1 cellular context compared by ENCODE assay signal in genomic region chr11:47948137-47948536, GRCh38.
TF ChIP-seq lines count a peak whose summit lies in the region.

No MANE protein-coding gene starts in this region.

TF ChIP-seq in K562, 482 proteins besides CTCF, POLR2A, EP300 and RAD21 (continued from another document and continues in another):
- TF ChIP-seq THRA (IDR thresholded peaks at IDR 0.05): no peak
- TF ChIP-seq POLR3G (IDR thresholded peaks at IDR 0.05; ENCODE audit: extremely low read depth, insufficient read length, insufficient replicate concordance): no peak
- TF ChIP-seq E2F1 (CRISPR knock-in tag; IDR thresholded peaks at IDR 0.05): no peak
- TF ChIP-seq CHD2 (IDR thresholded peaks at IDR 0.05; ENCODE audit: low read depth, low read length): no peak
- no peak for TF ChIP-seq CHD1 (IDR thresholded peaks at IDR 0.05; ENCODE audit: low read length)
- no peak for TF ChIP-seq RBM14 (IDR thresholded peaks at IDR 0.05; ENCODE audit: borderline replicate concordance, insufficient read depth, low read depth, low read length)
- no peak for TF ChIP-seq CCAR2 (IDR thresholded peaks at IDR 0.05; ENCODE audit: low read depth, low read length)
- no peak for TF ChIP-seq SIX5 (IDR thresholded peaks at IDR 0.05; ENCODE audit: borderline replicate concordance in 1 of 2, insufficient read depth in 1 of 2, low read depth in 1 of 2, low read length in 2 of 2)
- no peak for TF ChIP-seq MED1 (CRISPR knock-in tag; IDR thresholded peaks at IDR 0.05; ENCODE audit: borderline replicate concordance)
- TF ChIP-seq ATF1 (CRISPR knock-in tag; IDR thresholded peaks at IDR 0.05): no peak
- 0 out of 2 replicates have a peak, but pooled peaks have one; percentile 41 for TF ChIP-seq ATF1 (tag; IDR thresholded peaks at IDR 0.05)
- TF ChIP-seq MEF2A (IDR thresholded peaks at IDR 0.05; ENCODE audit: control insufficient read depth, low read depth, low read length): no peak
- TF ChIP-seq ZNF699 (CRISPR knock-in tag; IDR thresholded peaks at IDR 0.05; ENCODE audit: insufficient replicate concordance): no peak
- no peak for TF ChIP-seq ETV6 (IDR thresholded peaks at IDR 0.05; ENCODE audit: borderline replicate concordance in 1 of 2, low read depth in 2 of 2, low read length in 1 of 2)
- no peak for TF ChIP-seq ETV6 (CRISPR knock-in tag; IDR thresholded peaks at IDR 0.05; ENCODE audit: borderline replicate concordance)
- peak; percentile 68; the same call in 1 of the 2 replicates for TF ChIP-seq FOXM1 (IDR thresholded peaks at IDR 0.05; ENCODE audit: low read depth)
- TF ChIP-seq FOXM1 (CRISPR knock-in tag; IDR thresholded peaks at IDR 0.05; ENCODE audit: low read depth): no peak
- peak; percentile 20; the same call in 1 of the 2 replicates for TF ChIP-seq SMARCC2 (IDR thresholded peaks at IDR 0.05; ENCODE audit: low read depth)
- TF ChIP-seq EHMT2 (IDR thresholded peaks at IDR 0.05): no peak
- no peak for TF ChIP-seq FIP1L1 (IDR thresholded peaks at IDR 0.05; ENCODE audit: low read depth, low read length, poor library complexity, severe bottlenecking)
- TF ChIP-seq NFATC3 (IDR thresholded peaks at IDR 0.05): no peak
- no peak for TF ChIP-seq PPARD (CRISPR knock-in tag; IDR thresholded peaks at IDR 0.05)
- TF ChIP-seq RNF219 (CRISPR knock-in tag; IDR thresholded peaks at IDR 0.05): no peak
- TF ChIP-seq SREBF2 (CRISPR knock-in tag; IDR thresholded peaks at IDR 0.05): no peak
- TF ChIP-seq SUPT5H (IDR thresholded peaks at IDR 0.05): no peak
- TF ChIP-seq ZBTB40 (IDR thresholded peaks at IDR 0.05): peak; percentile 39; the same call in 1 of the 2 replicates
- TF ChIP-seq ZBTB40 (CRISPR knock-in tag; IDR thresholded peaks at IDR 0.05): no peak
- TF ChIP-seq CBX3 (IDR thresholded peaks at IDR 0.05; ENCODE audit: borderline replicate concordance in 1 of 2, low read length in 2 of 2): peak in 1 of 2 experiments; percentile 32; a peak in 1 of 3 replicates
- TF ChIP-seq ZNF212 (CRISPR knock-in tag; IDR thresholded peaks at IDR 0.05): no peak
- TF ChIP-seq ZNF197 (CRISPR knock-in tag; IDR thresholded peaks at IDR 0.05; ENCODE audit: low read depth): no peak
- TF ChIP-seq ZBED1 (IDR thresholded peaks at IDR 0.05): no peak
- TF ChIP-seq ZNF586 (CRISPR knock-in tag; conservative IDR thresholded peaks at IDR 0.05): no peak
- TF ChIP-seq ZMIZ1 (IDR thresholded peaks at IDR 0.05; ENCODE audit: low read depth in 2 of 2, low read length in 2 of 2): peak in 1 of 2 experiments; percentile 40; a peak in 1 of 4 replicates
- TF ChIP-seq IFI16 (CRISPR knock-in tag; IDR thresholded peaks at IDR 0.05): no peak
- no peak for TF ChIP-seq SMAD3 (CRISPR knock-in tag; conservative IDR thresholded peaks at IDR 0.05)
- TF ChIP-seq ZC3H8 (IDR thresholded peaks at IDR 0.05): no peak
- TF ChIP-seq NR3C1 (CRISPR knock-in tag; IDR thresholded peaks at IDR 0.05): no peak
- TF ChIP-seq JUN (IDR thresholded peaks at IDR 0.05; ENCODE audit: borderline replicate concordance, low read depth, low read length): 0 out of 2 replicates have a peak, but pooled peaks have one; percentile 38
- TF ChIP-seq JUN (CRISPR knock-in tag; IDR thresholded peaks at IDR 0.05; ENCODE audit: borderline replicate concordance): no peak
- no peak for TF ChIP-seq KAT2B (IDR thresholded peaks at IDR 0.05; ENCODE audit: low read depth, low read length)
- TF ChIP-seq ATF4 (CRISPR knock-in tag; IDR thresholded peaks at IDR 0.05): no peak
- TF ChIP-seq UBTF (IDR thresholded peaks at IDR 0.05; ENCODE audit: borderline replicate concordance in 1 of 2, low read depth in 2 of 2, low read length in 2 of 2): no peak
- peak; percentile 89 for TF ChIP-seq BRD9 (IDR thresholded peaks at IDR 0.05; ENCODE audit: low read depth, partially characterized antibody)
- no peak for TF ChIP-seq PURB (CRISPR knock-in tag; IDR thresholded peaks at IDR 0.05; ENCODE audit: low read depth)
- TF ChIP-seq ZNF445 (CRISPR knock-in tag; IDR thresholded peaks at IDR 0.05; ENCODE audit: low read depth): no peak
- no peak for TF ChIP-seq ZBTB7A (IDR thresholded peaks at IDR 0.05; ENCODE audit: borderline replicate concordance, control insufficient read depth, low read depth, low read length)
- no peak for TF ChIP-seq RAD51 (IDR thresholded peaks at IDR 0.05; ENCODE audit: borderline replicate concordance, low read depth)
